In genomic region chr2:172561270-172561669, GRCh38 we compare ENCODE assay signal across 1 cellular context.
TF ChIP-seq lines count a peak whose summit lies in the region.

No MANE protein-coding gene starts in this region.

TF ChIP-seq in GM12878, 131 proteins besides CTCF, POLR2A, EP300 and RAD21:
- TF ChIP-seq POU2F2 (IDR thresholded peaks at IDR 0.05; ENCODE audit: borderline replicate concordance, low read depth, low read length) = no peak
- no peak for TF ChIP-seq ZNF24 (IDR thresholded peaks at IDR 0.05)
- no peak for TF ChIP-seq JUND (IDR thresholded peaks at IDR 0.05; ENCODE audit: low read depth, low read length)
- TF ChIP-seq SIX5 (IDR thresholded peaks at IDR 0.05; ENCODE audit: low read depth, low read length, severe bottlenecking) = no peak
- no peak for TF ChIP-seq CHD1 (IDR thresholded peaks at IDR 0.05; ENCODE audit: low read depth, low read length)
- TF ChIP-seq MLLT1 (IDR thresholded peaks at IDR 0.05) = no peak
- TF ChIP-seq PAX8 (IDR thresholded peaks at IDR 0.05) = no peak
- no peak for TF ChIP-seq SMAD1 (IDR thresholded peaks at IDR 0.05; ENCODE audit: low read depth, partially characterized antibody)
- TF ChIP-seq HDGF (IDR thresholded peaks at IDR 0.05) = no peak
- TF ChIP-seq SPI1 (IDR thresholded peaks at IDR 0.05; ENCODE audit: borderline replicate concordance, insufficient read depth, low read depth, low read length) = no peak
- TF ChIP-seq BMI1 (IDR thresholded peaks at IDR 0.05; ENCODE audit: borderline replicate concordance) = no peak
- no peak for TF ChIP-seq CBX3 (IDR thresholded peaks at IDR 0.05; ENCODE audit: borderline replicate concordance, low read depth)
- no peak for TF ChIP-seq RB1 (IDR thresholded peaks at IDR 0.05; ENCODE audit: borderline replicate concordance)
- TF ChIP-seq MTA2 (IDR thresholded peaks at IDR 0.05; ENCODE audit: low read depth) = no peak
- TF ChIP-seq MYC (IDR thresholded peaks at IDR 0.05; ENCODE audit: insufficient read depth, insufficient read length, insufficient replicate concordance, low read length, severe bottlenecking) = no peak
- no peak for TF ChIP-seq LARP7 (IDR thresholded peaks at IDR 0.05)
- no peak for TF ChIP-seq ZBED1 (IDR thresholded peaks at IDR 0.05; ENCODE audit: borderline replicate concordance)
- TF ChIP-seq CUX1 (IDR thresholded peaks at IDR 0.05; ENCODE audit: insufficient replicate concordance, low read depth, low read length) = no peak
- no peak for TF ChIP-seq NR2C2 (IDR thresholded peaks at IDR 0.05; ENCODE audit: borderline replicate concordance, control insufficient read depth, insufficient read length, low read depth)
- no peak for TF ChIP-seq RAD51 (IDR thresholded peaks at IDR 0.05)
